In genomic region chr2:193112986-193113385, GRCh38 we compare ENCODE assay signal across 19 cellular contexts.
DNase-seq lines count a peak whose midpoint lies in the region; ATAC-seq, FAIRE-seq and TF ChIP-seq lines count a peak whose summit lies in the region.
"Had no signal": no experiment of that assay in that cellular context is flagged by ENCODE, and none has a peak within 500 bp of the region (broad histone marks: within the 10 kb centered on the region; RNA-seq: fewer than 3 reads in every experiment).

No MANE protein-coding gene starts in this region.

- no peak for FAIRE-seq in urothelium cell line (lab: Jason Lieb, UNC)
- FAIRE-seq: A549, G401.6, GM12891, GM19239, H1 had no signal

- TF ChIP-seq CTCF in Calu3 (IDR thresholded peaks at IDR 0.05; ENCODE audit: unreplicated experiment), result no peak
- no peak for TF ChIP-seq CTCF in OCI-LY3 (IDR thresholded peaks at IDR 0.05; ENCODE audit: low read depth, low read length)
- no peak for TF ChIP-seq CTCF in endodermal cell (conservative IDR thresholded peaks at IDR 0.05)
- TF ChIP-seq CTCF in osteoblast (IDR thresholded peaks at IDR 0.05; ENCODE audit: extremely low read depth, low read depth, low read length), result no peak

- H2AFZ ChIP-seq in OCI-LY3 (ENCODE audit: low read depth, low read length) (0 out of 2 replicates have a peak overlapping the region, but pooled peaks have one; percentile 36), osteoblast (ENCODE audit: low read length) (no peak overlapping the region)

- H3K4me1 ChIP-seq in OCI-LY3 (ENCODE audit: low read length), result no peaks in the 10 kb centered on the region
- no peaks in the 10 kb centered on the region for H3K4me1 ChIP-seq in endodermal cell (ENCODE audit: control insufficient read depth, insufficient read depth, low read length)
- H3K4me1 ChIP-seq in osteoblast (ENCODE audit: insufficient read depth, low read length), result no peaks in the 10 kb centered on the region
- H3K4me1 ChIP-seq: A549 had no signal

- no peaks in the 10 kb centered on the region for H4K20me1 ChIP-seq in OCI-LY3 (ENCODE audit: insufficient read depth, low read length)
- no peaks in the 10 kb centered on the region for H4K20me1 ChIP-seq in osteoblast (ENCODE audit: insufficient read depth, low read length)

- no peak overlapping the region for H3K4me2 ChIP-seq in OCI-LY3 (ENCODE audit: low read length)
- H3K4me2 ChIP-seq in osteoblast (ENCODE audit: insufficient read depth, low read length), result no peak overlapping the region
- H3K4me2 ChIP-seq: A549 had no signal

- ATAC-seq in HG02798 (IDR thresholded peaks at IDR 0.05; ENCODE audit: poor library complexity, unreplicated experiment) (no peak), GM21786 (IDR thresholded peaks at IDR 0.05; ENCODE audit: unreplicated experiment) (no peak)
- ATAC-seq: A549 had no signal

- H3K4me3 ChIP-seq in OCI-LY3 (ENCODE audit: low read length) (no peak overlapping the region), endodermal cell (ENCODE audit: low read length) (no peak overlapping the region), osteoblast (ENCODE audit: insufficient read depth, low read length) (no peak overlapping the region)
- H3K4me3 ChIP-seq: A549 had no signal

- DNase-seq in Calu3 (no peak), endodermal cell (no peak), osteoblast (ENCODE audit: insufficient read length, low spot score, missing footprints) (peak; percentile 41), urothelium cell line (ENCODE audit: low spot score) (no peak)
- DNase-seq: AML-193; CD4-positive, alpha-beta memory T cell; DMS 273 treated with DMSO at 0.1 percent for 48 hours; DMS53; H9 had no signal

- no peak overlapping the region for H3K9ac ChIP-seq in OCI-LY3 (ENCODE audit: low read length)
- H3K9ac ChIP-seq in endodermal cell (ENCODE audit: extremely low read depth, low read length, poor library complexity, severe bottlenecking), result no peak overlapping the region

- intact Hi-C loops in Calu3 (cut with micrococcal nuclease; ENCODE audit: unreplicated experiment), result loop anchor here (2.0 kb wide), 1 partner anchor 472 kb away; no protein-coding TSS in a partner anchor

- H3K79me2 ChIP-seq in OCI-LY3 (ENCODE audit: low read length), result no peaks in the 10 kb centered on the region
- no peaks in the 10 kb centered on the region for H3K79me2 ChIP-seq in osteoblast (ENCODE audit: insufficient read depth, low read length)

- CTCF ChIA-PET in Calu3 (lab: Charles Lee), result no interaction called here

- H3K9me3 ChIP-seq in OCI-LY3 (ENCODE audit: insufficient read depth, low read length), result no peaks in the 10 kb centered on the region
- no peaks in the 10 kb centered on the region for H3K9me3 ChIP-seq in endodermal cell (ENCODE audit: control insufficient read depth, low read length)
- H3K9me3 ChIP-seq in osteoblast (ENCODE audit: low read depth, low read length), result no peaks in the 10 kb centered on the region
- H3K9me3 ChIP-seq: A549 had no signal

- 71 to 91% methylated on average over 1 of the region's 1 CpG for WGBS in endodermal cell (ENCODE audit: insufficient coverage in 1 of 2, insufficient read length in 1 of 2), 2 experiments

- no peak overlapping the region for H3K27ac ChIP-seq in OCI-LY3 (ENCODE audit: low read length)
- H3K27ac ChIP-seq in endodermal cell (ENCODE audit: low read depth, low read length), result no peak overlapping the region
- H3K27ac ChIP-seq in osteoblast (ENCODE audit: low read depth, low read length), result no peak overlapping the region
- H3K27ac ChIP-seq: 22Rv1, A549, C4-2B had no signal

- H3K9me3 Mint-ChIP-seq in Calu3 (ENCODE audit: low read depth, unreplicated experiment) (no peaks in the 10 kb centered on the region), endodermal cell (no peaks in the 10 kb centered on the region)
- H3K9me3 Mint-ChIP-seq: H9 had no signal

- H3K4me3 Mint-ChIP-seq in Calu3 (ENCODE audit: low read depth, unreplicated experiment) (no peak overlapping the region), endodermal cell (no peak overlapping the region)
- H3K4me3 Mint-ChIP-seq: CD4-positive, alpha-beta memory T cell; H9 had no signal

- no TSS peak for BruUV-seq in Calu3 (replicated peaks; lab: Mats Ljungman, UMichigan)

- no peaks in the 10 kb centered on the region for H3K27me3 ChIP-seq in OCI-LY3 (ENCODE audit: low read depth, low read length)
- H3K27me3 ChIP-seq in endodermal cell (ENCODE audit: control insufficient read depth, insufficient read depth, low read length, poor library complexity, severe bottlenecking), result no peaks in the 10 kb centered on the region
- no peaks in the 10 kb centered on the region for H3K27me3 ChIP-seq in osteoblast (ENCODE audit: insufficient read depth, low read length)

- H3K27ac Mint-ChIP-seq in Calu3 (ENCODE audit: unreplicated experiment) (peak overlapping the region; percentile 21), endodermal cell (peak overlapping the region; percentile 28)
- H3K27ac Mint-ChIP-seq: CD4-positive, alpha-beta memory T cell; H9 had no signal

- H3K36me3 ChIP-seq in OCI-LY3 (replicated peaks; ENCODE audit: low read depth, low read length), result no peaks in the 10 kb centered on the region
- H3K36me3 ChIP-seq in endodermal cell (ENCODE audit: control insufficient read depth, insufficient read depth, low read length), result no peaks in the 10 kb centered on the region
- no peaks in the 10 kb centered on the region for H3K36me3 ChIP-seq in osteoblast (ENCODE audit: insufficient read depth, low read length)

- no peaks in the 10 kb centered on the region for H3K4me1 Mint-ChIP-seq in Calu3 (ENCODE audit: low read depth, unreplicated experiment)
- H3K4me1 Mint-ChIP-seq in endodermal cell, result no peaks in the 10 kb centered on the region
- H3K4me1 Mint-ChIP-seq: CD4-positive, alpha-beta memory T cell; H9 had no signal

- H3K36me3 Mint-ChIP-seq in Calu3 (ENCODE audit: insufficient read depth, unreplicated experiment), result no peaks in the 10 kb centered on the region
- H3K36me3 Mint-ChIP-seq in endodermal cell (ENCODE audit: low read depth), result no peaks in the 10 kb centered on the region
- H3K36me3 Mint-ChIP-seq: CD4-positive, alpha-beta memory T cell had no signal

- H3K27me3 Mint-ChIP-seq in Calu3 (ENCODE audit: unreplicated experiment) (no peaks in the 10 kb centered on the region), endodermal cell (ENCODE audit: insufficient read depth) (no peaks in the 10 kb centered on the region)
- H3K27me3 Mint-ChIP-seq: CD4-positive, alpha-beta memory T cell had no signal
